Comparison of ENCODE assay signal across 1 cellular context in the genomic region with DNA sequence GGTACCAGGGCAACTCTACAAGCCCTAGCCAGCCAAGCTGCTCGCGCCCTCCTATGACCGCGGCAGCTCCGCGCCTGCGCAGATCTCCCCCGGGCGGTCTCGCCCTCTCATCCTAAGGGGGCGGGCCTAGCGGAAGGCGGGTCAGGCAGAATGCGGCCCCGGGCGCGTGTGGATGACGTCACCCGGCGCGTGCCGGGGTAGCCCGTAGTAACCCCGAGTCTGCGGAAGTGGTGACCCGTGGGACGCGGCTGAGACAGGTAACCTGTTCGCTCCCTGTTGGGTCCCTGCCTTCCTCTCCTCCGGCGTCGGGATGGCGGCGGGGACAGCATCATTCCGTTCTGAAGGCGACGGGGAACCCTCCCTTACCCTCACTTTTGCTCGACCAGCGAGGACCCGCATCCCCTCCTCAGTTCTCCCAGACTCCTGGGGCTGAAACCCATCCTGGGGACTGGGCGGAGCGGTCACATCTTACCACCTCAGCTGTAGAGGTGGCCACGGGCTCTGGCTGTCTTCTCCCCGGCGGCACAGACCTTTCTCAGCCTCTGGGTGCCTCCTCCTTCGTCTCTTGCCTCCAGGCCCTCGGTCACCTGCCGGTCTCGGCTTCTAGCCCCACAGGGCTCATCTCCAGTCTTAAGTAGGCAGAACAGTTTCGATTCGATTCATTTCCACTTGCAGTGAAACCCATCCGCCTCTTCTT.
TF ChIP-seq lines count a peak whose summit lies in the region.

TSS of gene AOPEP (plus strand) at position 205 of the 697 bp plus-strand sequence. CDS start 33,085 bp downstream, outside the sequence.

TF ChIP-seq in HepG2, 621 proteins besides CTCF, POLR2A, EP300 and RAD21 (continued from another document and continues in another):
- TF ChIP-seq, protein P1, sequence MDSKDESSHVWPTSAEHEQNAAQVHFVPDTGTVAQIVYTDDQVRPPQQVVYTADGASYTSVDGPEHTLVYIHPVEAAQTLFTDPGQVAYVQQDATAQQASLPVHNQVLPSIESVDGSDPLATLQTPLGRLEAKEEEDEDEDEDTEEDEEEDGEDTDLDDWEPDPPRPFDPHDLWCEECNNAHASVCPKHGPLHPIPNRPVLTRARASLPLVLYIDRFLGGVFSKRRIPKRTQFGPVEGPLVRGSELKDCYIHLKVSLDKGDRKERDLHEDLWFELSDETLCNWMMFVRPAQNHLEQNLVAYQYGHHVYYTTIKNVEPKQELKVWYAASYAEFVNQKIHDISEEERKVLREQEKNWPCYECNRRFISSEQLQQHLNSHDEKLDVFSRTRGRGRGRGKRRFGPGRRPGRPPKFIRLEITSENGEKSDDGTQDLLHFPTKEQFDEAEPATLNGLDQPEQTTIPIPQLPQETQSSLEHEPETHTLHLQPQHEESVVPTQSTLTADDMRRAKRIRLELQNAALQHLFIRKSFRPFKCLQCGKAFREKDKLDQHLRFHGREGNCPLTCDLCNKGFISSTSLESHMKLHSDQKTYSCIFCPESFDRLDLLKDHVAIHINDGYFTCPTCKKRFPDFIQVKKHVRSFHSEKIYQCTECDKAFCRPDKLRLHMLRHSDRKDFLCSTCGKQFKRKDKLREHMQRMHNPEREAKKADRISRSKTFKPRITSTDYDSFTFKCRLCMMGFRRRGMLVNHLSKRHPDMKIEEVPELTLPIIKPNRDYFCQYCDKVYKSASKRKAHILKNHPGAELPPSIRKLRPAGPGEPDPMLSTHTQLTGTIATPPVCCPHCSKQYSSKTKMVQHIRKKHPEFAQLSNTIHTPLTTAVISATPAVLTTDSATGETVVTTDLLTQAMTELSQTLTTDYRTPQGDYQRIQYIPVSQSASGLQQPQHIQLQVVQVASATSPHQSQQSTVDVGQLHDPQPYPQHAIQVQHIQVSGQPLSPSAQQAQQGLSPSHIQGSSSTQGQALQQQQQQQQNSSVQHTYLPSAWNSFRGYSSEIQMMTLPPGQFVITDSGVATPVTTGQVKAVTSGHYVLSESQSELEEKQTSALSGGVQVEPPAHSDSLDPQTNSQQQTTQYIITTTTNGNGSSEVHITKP (CRISPR knock-in tag; IDR thresholded peaks at IDR 0.05; ENCODE audit: low read depth): no peak
- TF ChIP-seq FIP1L1 (IDR thresholded peaks at IDR 0.05; ENCODE audit: borderline replicate concordance, insufficient read depth, low read depth, low read length) (no peak), NONO (IDR thresholded peaks at IDR 0.05) (no peak), NONO (CRISPR knock-in tag; conservative IDR thresholded peaks at IDR 0.05) (no peak), ZNF232 (CRISPR knock-in tag; IDR thresholded peaks at IDR 0.05; ENCODE audit: borderline replicate concordance) (peak; percentile 83; the same call in 1 of the 2 replicates), MBD4 (IDR thresholded peaks at IDR 0.05; ENCODE audit: borderline replicate concordance, low read length) (no peak), ZBTB26 (CRISPR knock-in tag; IDR thresholded peaks at IDR 0.05; ENCODE audit: borderline replicate concordance) (no peak; the same call in 1 of the 2 replicates), ETV6 (CRISPR knock-in tag; conservative IDR thresholded peaks at IDR 0.05) (no peak), POGZ (CRISPR knock-in tag; IDR thresholded peaks at IDR 0.05) (peak; percentile 98), FOXM1 (CRISPR knock-in tag; IDR thresholded peaks at IDR 0.05) (no peak), ZNF496 (CRISPR knock-in tag; IDR thresholded peaks at IDR 0.05; ENCODE audit: insufficient replicate concordance) (no peak), TAF1 (CRISPR knock-in tag; IDR thresholded peaks at IDR 0.05) (peak; percentile 67; the same call in 1 of the 2 replicates), IKZF5 (CRISPR knock-in tag; IDR thresholded peaks at IDR 0.05) (peak; percentile 69; the same call in 1 of the 2 replicates), ZNF441 (CRISPR knock-in tag; IDR thresholded peaks at IDR 0.05; ENCODE audit: borderline replicate concordance) (no peak), ZNF431 (CRISPR knock-in tag; IDR thresholded peaks at IDR 0.05; ENCODE audit: borderline replicate concordance, low read depth) (0 out of 2 replicates have a peak, but pooled peaks have one; percentile 37), TCF7 (IDR thresholded peaks at IDR 0.05; ENCODE audit: low read depth) (peak; percentile 71), ZNF777 (CRISPR knock-in tag; IDR thresholded peaks at IDR 0.05) (peak; percentile 53; the same call in 1 of the 2 replicates), ZNF550 (CRISPR knock-in tag; IDR thresholded peaks at IDR 0.05; ENCODE audit: borderline replicate concordance) (no peak), NCOR1 (IDR thresholded peaks at IDR 0.05; ENCODE audit: borderline replicate concordance, low read length) (no peak), KAT7 (CRISPR knock-in tag; IDR thresholded peaks at IDR 0.05; ENCODE audit: borderline replicate concordance) (peak; percentile 87; the same call in 1 of the 2 replicates), TCF7L2 (IDR thresholded peaks at IDR 0.05; ENCODE audit: low read depth, low read length) (no peak), ZNF850 (CRISPR knock-in tag; conservative IDR thresholded peaks at IDR 0.05) (no peak), ZFP62 (CRISPR knock-in tag; IDR thresholded peaks at IDR 0.05) (no peak; the same call in 1 of the 2 replicates), ZNF629 (CRISPR knock-in tag; conservative IDR thresholded peaks at IDR 0.05) (no peak), ZNF446 (CRISPR knock-in tag; IDR thresholded peaks at IDR 0.05) (no peak), ZBTB3 (CRISPR knock-in tag; IDR thresholded peaks at IDR 0.05; ENCODE audit: borderline replicate concordance, low read depth) (no peak), ZFP41 (CRISPR knock-in tag; IDR thresholded peaks at IDR 0.05; ENCODE audit: borderline replicate concordance) (peak; percentile 58; the same call in 1 of the 2 replicates), NR2F6 (IDR thresholded peaks at IDR 0.05) (no peak), NR2F6 (CRISPR knock-in tag; IDR thresholded peaks at IDR 0.05) (peak; percentile 79; the same call in 1 of the 2 replicates), ZNF557 (CRISPR knock-in tag; IDR thresholded peaks at IDR 0.05) (peak; percentile 64; the same call in 1 of the 2 replicates), NFRKB (IDR thresholded peaks at IDR 0.05) (no peak), USF2 (IDR thresholded peaks at IDR 0.05; ENCODE audit: low read depth, low read length) (peak; percentile 39; the same call in 1 of the 2 replicates), USF2 (CRISPR knock-in tag; IDR thresholded peaks at IDR 0.05; ENCODE audit: borderline replicate concordance) (peak; percentile 71), ZC3H13 (CRISPR knock-in tag; IDR thresholded peaks at IDR 0.05) (no peak), ZNF598 (CRISPR knock-in tag; IDR thresholded peaks at IDR 0.05; ENCODE audit: borderline replicate concordance) (peak; percentile 55; the same call in 1 of the 2 replicates), ZNF780A (CRISPR knock-in tag; IDR thresholded peaks at IDR 0.05) (no peak), SCMH1 (CRISPR knock-in tag; IDR thresholded peaks at IDR 0.05; ENCODE audit: borderline replicate concordance) (no peak), ZNF292 (CRISPR knock-in tag; IDR thresholded peaks at IDR 0.05; ENCODE audit: borderline replicate concordance, low read depth) (peak; percentile 48; the same call in 1 of the 2 replicates), ZNF251 (CRISPR knock-in tag; IDR thresholded peaks at IDR 0.05) (no peak), ATF7 (IDR thresholded peaks at IDR 0.05) (peak; percentile 100), ATF7 (CRISPR knock-in tag; IDR thresholded peaks at IDR 0.05) (peak; percentile 91), ZNF558 (CRISPR knock-in tag; IDR thresholded peaks at IDR 0.05; ENCODE audit: borderline replicate concordance) (peak; percentile 73; the same call in 1 of the 2 replicates), GATAD2A (CRISPR knock-in tag; IDR thresholded peaks at IDR 0.05) (peak; percentile 45; the same call in 1 of the 2 replicates), ZMYM2 (CRISPR knock-in tag; IDR thresholded peaks at IDR 0.05) (no peak), BRCA1 (CRISPR knock-in tag; IDR thresholded peaks at IDR 0.05) (0 out of 2 replicates have a peak, but pooled peaks have one; percentile 88), ERF (CRISPR knock-in tag; IDR thresholded peaks at IDR 0.05) (peak; percentile 88), STAG1 (CRISPR knock-in tag; IDR thresholded peaks at IDR 0.05) (no peak), HDAC2 (CRISPR knock-in tag; IDR thresholded peaks at IDR 0.05) (peak; percentile 47; the same call in 1 of the 2 replicates), BHLHE40 (IDR thresholded peaks at IDR 0.05; ENCODE audit: low read length) (peak; percentile 96), ZNF34 (CRISPR knock-in tag; IDR thresholded peaks at IDR 0.05; ENCODE audit: borderline replicate concordance) (no peak), LCORL (IDR thresholded peaks at IDR 0.05) (no peak), LCORL (CRISPR knock-in tag; IDR thresholded peaks at IDR 0.05) (no peak)
- TF ChIP-seq, protein P2, sequence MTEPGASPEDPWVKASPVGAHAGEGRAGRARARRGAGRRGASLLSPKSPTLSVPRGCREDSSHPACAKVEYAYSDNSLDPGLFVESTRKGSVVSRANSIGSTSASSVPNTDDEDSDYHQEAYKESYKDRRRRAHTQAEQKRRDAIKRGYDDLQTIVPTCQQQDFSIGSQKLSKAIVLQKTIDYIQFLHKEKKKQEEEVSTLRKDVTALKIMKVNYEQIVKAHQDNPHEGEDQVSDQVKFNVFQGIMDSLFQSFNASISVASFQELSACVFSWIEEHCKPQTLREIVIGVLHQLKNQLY (CRISPR knock-in tag; IDR thresholded peaks at IDR 0.05): no peak
- TF ChIP-seq, protein P3, sequence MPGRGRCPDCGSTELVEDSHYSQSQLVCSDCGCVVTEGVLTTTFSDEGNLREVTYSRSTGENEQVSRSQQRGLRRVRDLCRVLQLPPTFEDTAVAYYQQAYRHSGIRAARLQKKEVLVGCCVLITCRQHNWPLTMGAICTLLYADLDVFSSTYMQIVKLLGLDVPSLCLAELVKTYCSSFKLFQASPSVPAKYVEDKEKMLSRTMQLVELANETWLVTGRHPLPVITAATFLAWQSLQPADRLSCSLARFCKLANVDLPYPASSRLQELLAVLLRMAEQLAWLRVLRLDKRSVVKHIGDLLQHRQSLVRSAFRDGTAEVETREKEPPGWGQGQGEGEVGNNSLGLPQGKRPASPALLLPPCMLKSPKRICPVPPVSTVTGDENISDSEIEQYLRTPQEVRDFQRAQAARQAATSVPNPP (CRISPR knock-in tag; IDR thresholded peaks at IDR 0.05): no peak
- TF ChIP-seq, protein P4, sequence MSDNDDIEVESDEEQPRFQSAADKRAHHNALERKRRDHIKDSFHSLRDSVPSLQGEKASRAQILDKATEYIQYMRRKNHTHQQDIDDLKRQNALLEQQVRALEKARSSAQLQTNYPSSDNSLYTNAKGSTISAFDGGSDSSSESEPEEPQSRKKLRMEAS (IDR thresholded peaks at IDR 0.05): peak; percentile 94
- TF ChIP-seq, protein P5, sequence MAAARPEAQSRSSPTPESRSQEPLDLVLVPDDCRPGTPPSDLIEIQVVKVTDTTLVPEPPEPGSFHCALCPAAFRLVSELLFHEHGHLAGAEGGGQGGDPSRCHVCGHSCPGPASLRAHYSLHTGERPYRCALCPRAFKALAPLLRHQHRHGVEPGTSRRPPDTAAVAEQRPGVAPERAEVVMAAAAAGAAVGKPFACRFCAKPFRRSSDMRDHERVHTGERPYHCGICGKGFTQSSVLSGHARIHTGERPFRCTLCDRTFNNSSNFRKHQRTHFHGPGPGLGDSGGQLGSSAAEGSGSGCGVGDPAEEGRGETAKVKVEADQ (CRISPR knock-in tag; IDR thresholded peaks at IDR 0.05; ENCODE audit: borderline replicate concordance): no peak
- TF ChIP-seq, protein P6, sequence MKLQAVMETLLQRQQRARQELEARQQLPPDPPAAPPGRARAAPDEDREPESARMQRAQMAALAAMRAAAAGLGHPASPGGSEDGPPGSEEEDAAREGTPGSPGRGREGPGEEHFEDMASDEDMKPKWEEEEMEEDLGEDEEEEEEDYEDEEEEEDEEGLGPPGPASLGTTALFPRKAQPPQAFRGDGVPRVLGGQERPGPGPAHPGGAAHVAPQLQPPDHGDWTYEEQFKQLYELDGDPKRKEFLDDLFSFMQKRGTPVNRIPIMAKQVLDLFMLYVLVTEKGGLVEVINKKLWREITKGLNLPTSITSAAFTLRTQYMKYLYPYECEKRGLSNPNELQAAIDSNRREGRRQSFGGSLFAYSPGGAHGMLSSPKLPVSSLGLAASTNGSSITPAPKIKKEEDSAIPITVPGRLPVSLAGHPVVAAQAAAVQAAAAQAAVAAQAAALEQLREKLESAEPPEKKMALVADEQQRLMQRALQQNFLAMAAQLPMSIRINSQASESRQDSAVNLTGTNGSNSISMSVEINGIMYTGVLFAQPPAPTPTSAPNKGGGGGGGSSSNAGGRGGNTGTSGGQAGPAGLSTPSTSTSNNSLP (IDR thresholded peaks at IDR 0.05; ENCODE audit: low read depth, low read length): no peak
